ENCODE assay signal across 6 cellular contexts in the genomic region with DNA sequence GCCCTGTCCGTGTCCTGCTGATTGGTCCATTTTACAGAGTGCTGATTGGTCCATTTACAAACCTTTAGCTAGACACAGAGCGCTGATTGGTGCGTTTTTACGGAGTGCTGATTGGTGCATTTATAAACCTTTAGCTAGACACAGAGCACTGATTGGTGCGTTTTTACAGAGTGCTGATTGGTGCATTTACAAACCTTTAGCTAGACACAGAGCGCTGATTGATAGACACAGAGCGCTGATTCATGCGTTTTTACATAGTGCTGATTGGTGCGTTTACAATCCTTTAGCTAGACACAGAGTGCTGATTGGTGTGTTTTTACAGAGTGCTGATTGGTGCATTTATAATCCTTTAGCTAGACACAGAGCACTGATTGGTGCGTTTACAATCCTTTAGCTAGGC. TPM values are rescaled to one million over a fixed set of nuclear protein-coding genes. Genes with fewer than 3 reads are reported as not detected.
"Had no signal": no experiment of that assay in that cellular context is flagged by ENCODE, and none has a peak within 500 bp of the region (broad histone marks: within the 10 kb centered on the region; RNA-seq: fewer than 3 reads in every experiment).

No MANE protein-coding gene starts in this region.

RNA-seq across cellular contexts. Expression of a gene that starts 6.5 kb away (rescaled TPM):
- total RNA-seq: M059J, NCI-H460, PC-9, Right ventricle myocardium inferior, SJCRH30, SK-MEL-5 had no signal
